15 cellular contexts compared by ENCODE assay signal in the genomic region with DNA sequence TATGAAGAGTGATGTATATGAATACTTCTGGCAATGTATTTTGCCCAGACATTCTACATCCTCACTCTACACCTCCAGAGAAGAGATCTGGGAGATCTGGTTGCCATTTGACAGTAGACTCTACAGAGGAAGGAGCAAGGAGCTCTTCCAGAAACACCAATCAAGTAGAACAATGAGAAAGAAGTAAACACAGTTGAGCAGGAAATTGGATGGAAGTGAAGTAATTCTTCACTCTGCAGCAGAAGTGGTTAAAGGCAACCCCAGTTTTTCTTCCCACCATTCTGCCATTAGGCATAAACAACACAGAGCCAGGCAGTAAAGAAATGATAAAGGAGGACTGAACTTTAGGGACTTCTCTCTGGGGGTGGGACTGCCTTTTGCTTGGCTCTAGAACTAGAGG. TPM values are rescaled to one million over a fixed set of nuclear protein-coding genes. Genes with fewer than 3 reads are reported as not detected.
DNase-seq lines count a peak whose midpoint lies in the region; ATAC-seq and TF ChIP-seq lines count a peak whose summit lies in the region.
"Had no signal": no experiment of that assay in that cellular context is flagged by ENCODE, and none has a peak within 500 bp of the region (broad histone marks: within the 10 kb centered on the region; RNA-seq: fewer than 3 reads in every experiment).

No MANE protein-coding gene starts in this region.

- H3K27ac Mint-ChIP-seq in GM23338 = no peak overlapping the region
- peak overlapping the region; percentile 67 for H3K27ac Mint-ChIP-seq in endothelial cell (ENCODE audit: unreplicated experiment)
- peak overlapping the region; percentile 47 for H3K27ac Mint-ChIP-seq in mesothelial cell of epicardium
- H3K27ac Mint-ChIP-seq: CD8-positive, alpha-beta memory T cell had no signal

- no peak for TF ChIP-seq CTCF in GM23338 (conservative IDR thresholded peaks at IDR 0.05; ENCODE audit: low read depth in 2 of 2)
- TF ChIP-seq CTCF in endothelial cell (IDR thresholded peaks at IDR 0.05; ENCODE audit: unreplicated experiment) = no peak
- no peak for TF ChIP-seq CTCF in mesothelial cell of epicardium (IDR thresholded peaks at IDR 0.05; ENCODE audit: unreplicated experiment)
- no peak for TF ChIP-seq CTCF in coronary artery (IDR thresholded peaks at IDR 0.05)

- H3K27me3 Mint-ChIP-seq in GM23338 (ENCODE audit: insufficient read depth, low read depth, poor library complexity) (peaks cover 3% of the 10 kb centered on the region), endothelial cell (ENCODE audit: unreplicated experiment) (no peaks in the 10 kb centered on the region), mesothelial cell of epicardium (ENCODE audit: low read depth) (no peaks in the 10 kb centered on the region)

- H4K20me1 ChIP-seq in GM23338 (replicated peaks; ENCODE audit: insufficient read depth) = no peaks in the 10 kb centered on the region
- H4K20me1 ChIP-seq: BLaER1 had no signal

- no peaks in the 10 kb centered on the region for H3F3A ChIP-seq in GM23338 (replicated peaks; ENCODE audit: low read depth)

- no peak overlapping the region for H3K4me2 ChIP-seq in GM23338
- H3K4me2 ChIP-seq: BLaER1 had no signal

- H3K4me3 Mint-ChIP-seq in GM23338 (no peak overlapping the region), endothelial cell (ENCODE audit: unreplicated experiment) (peak overlapping the region; percentile 5), mesothelial cell of epicardium (no peak overlapping the region)
- H3K4me3 Mint-ChIP-seq: CD8-positive, alpha-beta memory T cell had no signal

- H3K27ac ChIP-seq in GM23338 (ENCODE audit: low read depth) = no peak overlapping the region
- no peak overlapping the region for H3K27ac ChIP-seq in coronary artery
- H3K27ac ChIP-seq: 22Rv1, BLaER1 had no signal

- H3K36me3 Mint-ChIP-seq in GM23338 (ENCODE audit: low read depth) = no peaks in the 10 kb centered on the region
- no peaks in the 10 kb centered on the region for H3K36me3 Mint-ChIP-seq in endothelial cell (ENCODE audit: low read depth, unreplicated experiment)
- no peaks in the 10 kb centered on the region for H3K36me3 Mint-ChIP-seq in mesothelial cell of epicardium

- H3K9me3 Mint-ChIP-seq in GM23338 = no peaks in the 10 kb centered on the region
- no peaks in the 10 kb centered on the region for H3K9me3 Mint-ChIP-seq in endothelial cell (ENCODE audit: unreplicated experiment)
- H3K9me3 Mint-ChIP-seq in mesothelial cell of epicardium = peaks cover 4% of the 10 kb centered on the region

- H3K4me1 ChIP-seq in GM23338 (ENCODE audit: insufficient read depth) = no peaks in the 10 kb centered on the region
- H3K4me1 ChIP-seq: BLaER1 had no signal

- H3K27me3 ChIP-seq in GM23338 (ENCODE audit: insufficient read depth) = no peaks in the 10 kb centered on the region
- H3K27me3 ChIP-seq: BLaER1 had no signal

- H3K4me3 ChIP-seq in GM23338 (no peak overlapping the region), coronary artery (no peak overlapping the region)
- H3K4me3 ChIP-seq: BLaER1, HAP-1 had no signal

- ATAC-seq in GM23338 = no peak

- H2AFZ ChIP-seq in GM23338 = peak overlapping the region; percentile 66; the same call in 1 of the 2 replicates

- H3K9me2 ChIP-seq in GM23338 (ENCODE audit: insufficient read depth) = no peaks in the 10 kb centered on the region

- H3K4me1 Mint-ChIP-seq in GM23338 (peaks cover 2% of the 10 kb centered on the region; the same call in 2 of the 3 replicates), endothelial cell (ENCODE audit: unreplicated experiment) (peaks cover 19% of the 10 kb centered on the region), mesothelial cell of epicardium (peaks cover 35% of the 10 kb centered on the region)
- H3K4me1 Mint-ChIP-seq: CD8-positive, alpha-beta memory T cell had no signal

- DNase-seq in GM23338 (ENCODE audit: low spot score) = no peak
- no peak for DNase-seq in endothelial cell (ENCODE audit: low spot score)
- DNase-seq in mesothelial cell of epicardium (ENCODE audit: low spot score in 2 of 2, unreplicated experiment in 2 of 2) = no peak
- peak; percentile 57 for DNase-seq in pulmonary artery endothelial cell (ENCODE audit: low read depth, low spot score)
- DNase-seq in coronary artery (ENCODE audit: low spot score) = no peak
- no peak for DNase-seq in NK-92 treated with Interleukin-12 subunit alpha and Interleukin-12 subunit beta, amount 100 ng/mL, for 24 hours (lab: John Stamatoyannopoulos, UW)
- DNase-seq in SKM-1 (lab: John Stamatoyannopoulos, UW; ENCODE audit: unreplicated experiment) = no peak
- DNase-seq: AML-193; Caco-2; CD8-positive, alpha-beta memory T cell; DND-41; GDM1 had no signal

- no peaks in the 10 kb centered on the region for H3K79me2 ChIP-seq in GM23338 (replicated peaks; ENCODE audit: insufficient read depth)

- H3K36me3 ChIP-seq in GM23338 (ENCODE audit: insufficient read depth) = no peaks in the 10 kb centered on the region
- H3K36me3 ChIP-seq: BLaER1, HAP-1 had no signal

TF ChIP-seq in GM23338, 12 proteins besides CTCF, POLR2A, EP300 and RAD21 (continues in another document):
- no peak for TF ChIP-seq POLR2AphosphoS5 (IDR thresholded peaks at IDR 0.05; ENCODE audit: low read depth)
- no peak for TF ChIP-seq ZNF331 (CRISPR knock-in tag; IDR thresholded peaks at IDR 0.05; ENCODE audit: low read depth)
- TF ChIP-seq JUNB (IDR thresholded peaks at IDR 0.05; ENCODE audit: unreplicated experiment) = no peak
- TF ChIP-seq REST (IDR thresholded peaks at IDR 0.05; ENCODE audit: unreplicated experiment) = no peak
- TF ChIP-seq EZH2phosphoT487 (IDR thresholded peaks at IDR 0.05; ENCODE audit: unreplicated experiment) = no peak
- no peak for TF ChIP-seq ETS1 (IDR thresholded peaks at IDR 0.05)
- no peak for TF ChIP-seq EZH2 (IDR thresholded peaks at IDR 0.05; ENCODE audit: low read depth, unreplicated experiment)
- no peak for TF ChIP-seq ZNF114 (CRISPR knock-in tag; IDR thresholded peaks at IDR 0.05)

RNA-seq across cellular contexts. Expression of gene PRICKLE1, which starts 48.5 kb away (rescaled TPM):
- total RNA-seq in GM23338 (2014; rRNA removed; shearing (Covaris generic)) = 13.7 and 51.7 TPM in 2 replicates
- 7.7 and 12.8 TPM in 2 replicates for polyA plus RNA-seq in GM23338 (2016; fragmentation: Nextera tagmentation; extraction: Ambion mirVana)
- total RNA-seq in endothelial cell (ENCODE audit: unreplicated experiment) (15.6 TPM), mesothelial cell of epicardium (79.4 to 89.1 TPM (median 80.7 TPM) in 3 replicates), pulmonary artery endothelial cell (36.5 and 36.7 TPM in 2 replicates)
- total RNA-seq: CD8-positive, alpha-beta memory T cell had no signal
